ENCODE assay signal across 10 cellular contexts in genomic region chr15:45197512-45197911, GRCh38. TPM values are rescaled to one million over a fixed set of nuclear protein-coding genes. Genes with fewer than 3 reads are reported as not detected.
DNase-seq lines count a peak whose midpoint lies in the region; ATAC-seq and TF ChIP-seq lines count a peak whose summit lies in the region.
"Had no signal": no experiment of that assay in that cellular context is flagged by ENCODE, and none has a peak within 500 bp of the region (broad histone marks: within the 10 kb centered on the region; RNA-seq: fewer than 3 reads in every experiment).

No MANE protein-coding gene starts in this region.

- POLR2A ChIA-PET in CD8-positive, alpha-beta T cell (lab: Charles Lee): interaction anchor here (0.6 to 5.1 kb wide), 9 partner anchors 10 to 205 kb away, joined by 3 to 107 read pairs (median 5); partner anchors contain the start of gene SHF
- POLR2A ChIA-PET in activated CD8-positive, alpha-beta T cell treated with anti-CD3 and anti-CD28 coated beads, Interleukin-2, amount 10 ng/mL, durations not matched to agents 7 days and 5 days (lab: Charles Lee): interaction anchor here (1.3 to 4.9 kb wide), 5 partner anchors 9 to 205 kb away, joined by 6 to 33 read pairs (median 12); partner anchors contain the start of gene SHF

- intact Hi-C loops in CD8-positive, alpha-beta T cell (cut with DNase I, micrococcal nuclease): loop anchor here in 1 of 2 experiments (5.0 kb wide), 1 partner anchor 1405 kb away; the partner anchor contains the start of gene SERF2

- CTCF ChIA-PET in CD8-positive, alpha-beta T cell (lab: Charles Lee): interaction anchor here (0.9 to 3.0 kb wide), 7 partner anchors 8 to 260 kb away, joined by 3 to 8 read pairs (median 4); no protein-coding TSS in a partner anchor
- CTCF ChIA-PET in activated CD8-positive, alpha-beta T cell treated with anti-CD3 and anti-CD28 coated beads, Interleukin-2, amount 10 ng/mL, durations not matched to agents 7 days and 5 days (lab: Charles Lee): interaction anchor here (0.8 to 4.7 kb wide), 13 partner anchors 8 to 259 kb away, joined by 3 to 41 read pairs (median 6); partner anchors contain the start of gene SHF

- H3K27me3 ChIP-seq in CD8-positive, alpha-beta T cell (ENCODE audit: insufficient read depth, low read length): no peaks in the 10 kb centered on the region
- H3K27me3 ChIP-seq in HUES6 (ENCODE audit: control insufficient read depth, insufficient read depth, low read length): no peaks in the 10 kb centered on the region
- H3K27me3 ChIP-seq in mesenchymal stem cell (ENCODE audit: control insufficient read depth in 1 of 2, insufficient read depth in 1 of 2, low read length in 2 of 2): peaks cover 0 to 2% of the 10 kb centered on the region in 2 experiments

- peak overlapping the region; percentile 69 for H3K4me3 Mint-ChIP-seq in CD8-positive, alpha-beta T cell
- H3K4me3 Mint-ChIP-seq in activated CD8-positive, alpha-beta T cell treated with anti-CD3 and anti-CD28 coated beads, Interleukin-2, amount 10 ng/mL, durations not matched to agents 7 days and 5 days: peak overlapping the region; percentile 74

- no peak overlapping the region for H2BK15ac ChIP-seq in mesenchymal stem cell (ENCODE audit: low read depth, poor library complexity, severe bottlenecking)

- peak overlapping the region; percentile 72 for H3K27ac Mint-ChIP-seq in CD8-positive, alpha-beta T cell
- peak overlapping the region; percentile 55 for H3K27ac Mint-ChIP-seq in activated CD8-positive, alpha-beta T cell treated with anti-CD3 and anti-CD28 coated beads, Interleukin-2, amount 10 ng/mL, durations not matched to agents 7 days and 5 days

- no peak overlapping the region for H3K4ac ChIP-seq in mesenchymal stem cell (ENCODE audit: low read depth in 1 of 2, low read length in 2 of 2)

- peaks cover 13% of the 10 kb centered on the region for H3K4me1 Mint-ChIP-seq in CD8-positive, alpha-beta T cell (ENCODE audit: low read depth)
- H3K4me1 Mint-ChIP-seq in activated CD8-positive, alpha-beta T cell treated with anti-CD3 and anti-CD28 coated beads, Interleukin-2, amount 10 ng/mL, durations not matched to agents 7 days and 5 days (ENCODE audit: low read depth): peaks cover 14% of the 10 kb centered on the region

- no peaks in the 10 kb centered on the region for H3K27me3 Mint-ChIP-seq in CD8-positive, alpha-beta T cell (ENCODE audit: low read depth)
- peaks cover 2% of the 10 kb centered on the region for H3K27me3 Mint-ChIP-seq in activated CD8-positive, alpha-beta T cell treated with anti-CD3 and anti-CD28 coated beads, Interleukin-2, amount 10 ng/mL, durations not matched to agents 7 days and 5 days (ENCODE audit: low read depth)

- no peak overlapping the region for H2BK12ac ChIP-seq in mesenchymal stem cell (ENCODE audit: low read length in 2 of 2)

- peaks cover 11% of the 10 kb centered on the region for H3K4me1 ChIP-seq in CD8-positive, alpha-beta T cell (ENCODE audit: insufficient read depth, low read length)
- H3K4me1 ChIP-seq in HUES6 (ENCODE audit: control insufficient read depth, insufficient read depth, low read length) (peaks cover 9% of the 10 kb centered on the region; the same call in 1 of the 2 replicates), mesenchymal stem cell (ENCODE audit: control insufficient read depth, insufficient read depth, low read depth, low read length) (peaks cover 6% of the 10 kb centered on the region)

- H3K9ac ChIP-seq in HUES6 (ENCODE audit: low read length): no peak overlapping the region
- peak overlapping the region; percentile 92 for H3K9ac ChIP-seq in mesenchymal stem cell (ENCODE audit: low read length)

- H3K9me3 Mint-ChIP-seq in CD8-positive, alpha-beta T cell: no peaks in the 10 kb centered on the region
- H3K9me3 Mint-ChIP-seq in activated CD8-positive, alpha-beta T cell treated with anti-CD3 and anti-CD28 coated beads, Interleukin-2, amount 10 ng/mL, durations not matched to agents 7 days and 5 days (ENCODE audit: insufficient read depth): no peaks in the 10 kb centered on the region

- no peak overlapping the region for H3K27ac ChIP-seq in CD8-positive, alpha-beta T cell (ENCODE audit: low read depth, low read length)
- no peak overlapping the region for H3K27ac ChIP-seq in HUES6 (ENCODE audit: low read depth, low read length)
- H3K27ac ChIP-seq in mesenchymal stem cell (ENCODE audit: low read length, poor library complexity, severe bottlenecking): no peak overlapping the region

- peaks cover 5% of the 10 kb centered on the region for H3K36me3 Mint-ChIP-seq in CD8-positive, alpha-beta T cell
- H3K36me3 Mint-ChIP-seq in activated CD8-positive, alpha-beta T cell treated with anti-CD3 and anti-CD28 coated beads, Interleukin-2, amount 10 ng/mL, durations not matched to agents 7 days and 5 days (ENCODE audit: low read depth): peaks cover 3% of the 10 kb centered on the region

- H3K18ac ChIP-seq in mesenchymal stem cell (ENCODE audit: low read depth in 1 of 2, low read length in 2 of 2): no peak overlapping the region

- no peak overlapping the region for H2BK5ac ChIP-seq in mesenchymal stem cell (ENCODE audit: low read depth, low read length, poor library complexity, severe bottlenecking)

- no peak overlapping the region for H3K23ac ChIP-seq in mesenchymal stem cell (ENCODE audit: low read length in 2 of 2)

- DNase-seq in CD8-positive, alpha-beta T cell: no peak
- no peak for DNase-seq in activated CD8-positive, alpha-beta T cell treated with anti-CD3 and anti-CD28 coated beads, Interleukin-2, amount 10 ng/mL, durations not matched to agents 7 days and 5 days
- no peak for DNase-seq in mesenchymal stem cell
- DNase-seq in omental fat pad (ENCODE audit: low spot score): no peak
- DNase-seq in cerebellar nuclear complex (lab: John Stamatoyannopoulos, UW): no peak
- DNase-seq: RPMI8226 had no signal

- no peak overlapping the region for H3K4me2 ChIP-seq in mesenchymal stem cell (ENCODE audit: low read length, poor library complexity, severe bottlenecking)

- H2AK5ac ChIP-seq in mesenchymal stem cell (ENCODE audit: low read length, severe bottlenecking): no peak overlapping the region

- H3K36me3 ChIP-seq in CD8-positive, alpha-beta T cell (ENCODE audit: insufficient read depth, low read length): no peaks in the 10 kb centered on the region
- no peaks in the 10 kb centered on the region for H3K36me3 ChIP-seq in HUES6 (ENCODE audit: control insufficient read depth, insufficient read depth, low read length)
- no peaks in the 10 kb centered on the region for H3K36me3 ChIP-seq in mesenchymal stem cell (ENCODE audit: control insufficient read depth in 1 of 2, insufficient read depth in 2 of 2, low read depth in 1 of 2, low read length in 2 of 2)

- no peak overlapping the region for H4K91ac ChIP-seq in mesenchymal stem cell (ENCODE audit: low read length)

- no CpG with 5 or more reads among the region's 3 CpGs for WGBS in mesenchymal stem cell

- no peak overlapping the region for H3K4me3 ChIP-seq in CD8-positive, alpha-beta T cell (ENCODE audit: low read depth, low read length)
- H3K4me3 ChIP-seq in HUES6 (ENCODE audit: low read depth, low read length) (peak overlapping the region; percentile 84), mesenchymal stem cell (ENCODE audit: insufficient read depth in 1 of 2, low read depth in 1 of 2, low read length in 2 of 2) (peak overlapping the region in 1 of 2 experiments; percentile 78)

- no peak overlapping the region for H2AFZ ChIP-seq in mesenchymal stem cell (ENCODE audit: low read depth, low read length)

- no peak overlapping the region for H2BK120ac ChIP-seq in mesenchymal stem cell (ENCODE audit: low read depth, low read length)

- TF ChIP-seq CTCF in CD8-positive, alpha-beta T cell (IDR thresholded peaks at IDR 0.05): no peak
- TF ChIP-seq CTCF in omental fat pad (IDR thresholded peaks at IDR 0.05): no peak

- no peaks in the 10 kb centered on the region for H3K9me3 ChIP-seq in CD8-positive, alpha-beta T cell (ENCODE audit: low read length)
- no peaks in the 10 kb centered on the region for H3K9me3 ChIP-seq in HUES6 (ENCODE audit: control insufficient read depth, insufficient read depth, low read depth, low read length)
- H3K9me3 ChIP-seq in mesenchymal stem cell (ENCODE audit: control insufficient read depth, low read length): no peaks in the 10 kb centered on the region

- H3K79me1 ChIP-seq in mesenchymal stem cell (replicated peaks; ENCODE audit: low read length, poor library complexity, severe bottlenecking): no peaks in the 10 kb centered on the region

- H4K8ac ChIP-seq in mesenchymal stem cell (ENCODE audit: low read length): no peak overlapping the region

- ATAC-seq in CD8-positive, alpha-beta T cell: no peak
- ATAC-seq in activated CD8-positive, alpha-beta T cell treated with anti-CD3 and anti-CD28 coated beads, Interleukin-2, amount 10 ng/mL, durations not matched to agents 7 days and 5 days: no peak
- ATAC-seq in omental fat pad (ENCODE audit: low FRiP score) (no peak), GM21367 (IDR thresholded peaks at IDR 0.05; ENCODE audit: unreplicated experiment) (no peak), HG02759 (IDR thresholded peaks at IDR 0.05; ENCODE audit: unreplicated experiment) (no peak)

- H3K14ac ChIP-seq in mesenchymal stem cell (ENCODE audit: low read length in 2 of 2): no peak overlapping the region

RNA-seq across cellular contexts. Expression of gene SHF, which starts 9.7 kb away (rescaled TPM):
- 1 to 10 TPM; 5.0 to 5.6 TPM for total RNA-seq in CD8-positive, alpha-beta T cell
- 1 to 10 TPM in 1 of 2 experiments, under 1 TPM in 1; 0.57 to 1.3 TPM for total RNA-seq in activated CD8-positive, alpha-beta T cell treated with anti-CD3 and anti-CD28 coated beads, Interleukin-2, amount 10 ng/mL, durations not matched to agents 7 days and 5 days
- polyA plus RNA-seq in mesenchymal stem cell (2013, experiment 1 of 2): 1.3 TPM
- polyA plus RNA-seq in mesenchymal stem cell (2013, experiment 2 of 2): 1.8 TPM
- total RNA-seq in omental fat pad: 10 to 100 TPM in 1 of 4 donors, 1 to 10 TPM in 3; 1.9 to 10.5 (median 3.7) TPM

RNA-seq across cellular contexts. Expression of gene SLC28A2, which starts 54.5 kb away (rescaled TPM):
- not detected for total RNA-seq in CD8-positive, alpha-beta T cell
- total RNA-seq in activated CD8-positive, alpha-beta T cell treated with anti-CD3 and anti-CD28 coated beads, Interleukin-2, amount 10 ng/mL, durations not matched to agents 7 days and 5 days: not detected
- polyA plus RNA-seq in mesenchymal stem cell (2013, experiment 1 of 2): not detected
- polyA plus RNA-seq in mesenchymal stem cell (2013, experiment 2 of 2): not detected
- total RNA-seq in omental fat pad: not detected
- total RNA-seq: left ventricle myocardium superior had no signal
